ENCODE assay signal across 1 cellular context in genomic region chr6:138162947-138163569, GRCh38.
TF ChIP-seq lines count a peak whose summit lies in the region.

No MANE protein-coding gene starts in this region.

TF ChIP-seq in A549, 52 proteins besides CTCF, POLR2A, EP300 and RAD21 (continued from another document):
- TF ChIP-seq, protein P1, sequence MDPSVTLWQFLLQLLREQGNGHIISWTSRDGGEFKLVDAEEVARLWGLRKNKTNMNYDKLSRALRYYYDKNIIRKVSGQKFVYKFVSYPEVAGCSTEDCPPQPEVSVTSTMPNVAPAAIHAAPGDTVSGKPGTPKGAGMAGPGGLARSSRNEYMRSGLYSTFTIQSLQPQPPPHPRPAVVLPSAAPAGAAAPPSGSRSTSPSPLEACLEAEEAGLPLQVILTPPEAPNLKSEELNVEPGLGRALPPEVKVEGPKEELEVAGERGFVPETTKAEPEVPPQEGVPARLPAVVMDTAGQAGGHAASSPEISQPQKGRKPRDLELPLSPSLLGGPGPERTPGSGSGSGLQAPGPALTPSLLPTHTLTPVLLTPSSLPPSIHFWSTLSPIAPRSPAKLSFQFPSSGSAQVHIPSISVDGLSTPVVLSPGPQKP (IDR thresholded peaks at IDR 0.05; ENCODE audit: low read depth, low read length): no peak
- TF ChIP-seq ESRRA (IDR thresholded peaks at IDR 0.05; ENCODE audit: borderline replicate concordance, low read length) (no peak), RARB (CRISPR knock-in tag; IDR thresholded peaks at IDR 0.05) (no peak), JUN (IDR thresholded peaks at IDR 0.05) (no peak)
